In genomic region chr3:165259518-165260193, GRCh38 we compare ENCODE assay signal across 23 cellular contexts.
DNase-seq lines count a peak whose midpoint lies in the region; ATAC-seq and TF ChIP-seq lines count a peak whose summit lies in the region.
"Had no signal": no experiment of that assay in that cellular context is flagged by ENCODE, and none has a peak within 500 bp of the region (broad histone marks: within the 10 kb centered on the region; RNA-seq: fewer than 3 reads in every experiment).

No MANE protein-coding gene starts in this region.

- H3K4me1 Mint-ChIP-seq in endothelial cell (ENCODE audit: unreplicated experiment), result no peaks in the 10 kb centered on the region
- H3K4me1 Mint-ChIP-seq: activated CD8-positive, alpha-beta memory T cell treated with anti-CD3 and anti-CD28 coated beads, Interleukin-2, amount 10 ng/mL, durations not matched to agents 7 days and 5 days; central memory CD8-positive, alpha-beta T cell; natural killer cell had no signal

- H2AK5ac ChIP-seq in neuronal stem cell (ENCODE audit: low read depth, low read length), result no peak overlapping the region

- H2BK15ac ChIP-seq in neuronal stem cell (ENCODE audit: low read length), result no peak overlapping the region

- no peaks in the 10 kb centered on the region for H3K4me1 ChIP-seq in neuronal stem cell (ENCODE audit: control insufficient read depth in 2 of 2, insufficient read depth in 1 of 2, low read depth in 1 of 2, low read length in 2 of 2)
- H3K4me1 ChIP-seq in gastroesophageal sphincter, result peaks cover 0 to 14% (median 0%) of the 10 kb centered on the region in 3 donors
- H3K4me1 ChIP-seq: left ventricle myocardium inferior, transverse colon had no signal

- no peak overlapping the region for H3K4me3 Mint-ChIP-seq in endothelial cell (ENCODE audit: unreplicated experiment)
- H3K4me3 Mint-ChIP-seq: activated CD8-positive, alpha-beta memory T cell treated with anti-CD3 and anti-CD28 coated beads, Interleukin-2, amount 10 ng/mL, durations not matched to agents 7 days and 5 days; CD4-positive, alpha-beta T cell; central memory CD8-positive, alpha-beta T cell; natural killer cell had no signal

- H3K27ac ChIP-seq in neuronal stem cell (replicated peaks; ENCODE audit: low read length), result no peak overlapping the region
- peak overlapping the region in 2 of 4 donors; percentile 7 to 38 for H3K27ac ChIP-seq in gastroesophageal sphincter
- H3K27ac ChIP-seq: left ventricle myocardium inferior, transverse colon, WERI-Rb-1 had no signal

- no peaks in the 10 kb centered on the region for H3K9me3 Mint-ChIP-seq in endothelial cell (ENCODE audit: unreplicated experiment)
- H3K9me3 Mint-ChIP-seq: central memory CD8-positive, alpha-beta T cell had no signal

- H2BK120ac ChIP-seq in neuronal stem cell (ENCODE audit: low read depth, low read length), result no peak overlapping the region

- ATAC-seq in gastroesophageal sphincter, result no peak
- ATAC-seq: activated CD8-positive, alpha-beta memory T cell treated with anti-CD3 and anti-CD28 coated beads, Interleukin-2, amount 10 ng/mL, durations not matched to agents 7 days and 5 days; natural killer cell; right cardiac atrium; SK-N-SH treated with all-trans-retinoic acid at 6 μM for 48 hours had no signal

- H3K4ac ChIP-seq in neuronal stem cell (ENCODE audit: low read length), result no peak overlapping the region

- H3K27ac Mint-ChIP-seq in endothelial cell (ENCODE audit: unreplicated experiment), result no peak overlapping the region
- H3K27ac Mint-ChIP-seq: activated CD8-positive, alpha-beta memory T cell treated with anti-CD3 and anti-CD28 coated beads, Interleukin-2, amount 10 ng/mL, durations not matched to agents 7 days and 5 days; CD4-positive, alpha-beta T cell; natural killer cell had no signal

- no peak overlapping the region for H3K14ac ChIP-seq in neuronal stem cell (ENCODE audit: low read length)

- H3K18ac ChIP-seq in neuronal stem cell (ENCODE audit: low read length), result no peak overlapping the region

- TF ChIP-seq CTCF in epithelial cell of proximal tubule (conservative IDR thresholded peaks at IDR 0.05; ENCODE audit: low read depth, low read length), result no peak
- TF ChIP-seq CTCF in endothelial cell (IDR thresholded peaks at IDR 0.05; ENCODE audit: unreplicated experiment), result no peak
- no peak for TF ChIP-seq CTCF in gastroesophageal sphincter (IDR thresholded peaks at IDR 0.05)

- no peak for TF ChIP-seq POLR2A in gastroesophageal sphincter (IDR thresholded peaks at IDR 0.05)

- H3K9ac ChIP-seq in neuronal stem cell (ENCODE audit: low read depth, low read length, poor library complexity), result no peak overlapping the region

- no peak overlapping the region for H4K91ac ChIP-seq in neuronal stem cell (ENCODE audit: low read depth, low read length, poor library complexity)

- H3K36me3 Mint-ChIP-seq in endothelial cell (ENCODE audit: low read depth, unreplicated experiment), result no peaks in the 10 kb centered on the region
- H3K36me3 Mint-ChIP-seq: activated CD8-positive, alpha-beta memory T cell treated with anti-CD3 and anti-CD28 coated beads, Interleukin-2, amount 10 ng/mL, durations not matched to agents 7 days and 5 days had no signal

- DNase-seq in HS-5 (ENCODE audit: low read depth), result peak; percentile 49
- peak; percentile 27 for DNase-seq in RKO (ENCODE audit: low spot score)
- peak; percentile 22 for DNase-seq in epithelial cell of proximal tubule (ENCODE audit: low read depth)
- DNase-seq in neuronal stem cell (ENCODE audit: low spot score), result no peak
- no peak for DNase-seq in SK-N-DZ (ENCODE audit: low spot score)
- no peak for DNase-seq in endothelial cell (ENCODE audit: low spot score)
- DNase-seq: activated CD8-positive, alpha-beta memory T cell treated with anti-CD3 and anti-CD28 coated beads, Interleukin-2, amount 10 ng/mL, durations not matched to agents 7 days and 5 days; activated naive CD4-positive, alpha-beta T cell treated with Interleukin-2 at 50 U/mL for 16 hours; CD4-positive, alpha-beta T cell; GDM1; hippocampal formation; IMR-90; left ventricle myocardium inferior; natural killer cell; NCI-H1048; NCI-H2171; right cardiac atrium; stimulated activated CD4-positive, alpha-beta T cell treated with anti-CD3 and anti-CD28 coated beads, Interleukin-2, amount 100 ng/mL, for 48 hours; transverse colon; WERI-Rb-1 had no signal

- H3K79me1 ChIP-seq in neuronal stem cell (ENCODE audit: low read depth, low read length), result no peaks in the 10 kb centered on the region

- no peak overlapping the region for H2BK12ac ChIP-seq in neuronal stem cell (ENCODE audit: low read length)

- WGBS in neuronal stem cell (ENCODE audit: extremely low coverage in 2 of 2, insufficient read length in 2 of 2, insufficient replicate concordance in 1 of 2), 2 donors, result no CpG with 5 or more reads among the region's 4 CpGs
- 30 to 59% methylated on average over 3 to 4 of the region's 4 CpGs for WGBS in gastroesophageal sphincter (ENCODE audit: low coverage in 1 of 2), 2 donors

- peak overlapping the region; percentile 6 for H2AFZ ChIP-seq in neuronal stem cell (ENCODE audit: low read length)

- H3K23ac ChIP-seq in neuronal stem cell (ENCODE audit: low read depth, low read length, poor library complexity), result no peak overlapping the region

- H3K9me3 ChIP-seq in neuronal stem cell (replicated peaks in 1 of 2; ENCODE audit: control insufficient read depth in 2 of 2, insufficient read depth in 1 of 2, low read depth in 1 of 2, low read length in 2 of 2) (no peaks in the 10 kb centered on the region), gastroesophageal sphincter (no peaks in the 10 kb centered on the region)
- H3K9me3 ChIP-seq: left ventricle myocardium inferior, transverse colon had no signal

- no peak for TF ChIP-seq EP300 in gastroesophageal sphincter (IDR thresholded peaks at IDR 0.05)

- no peaks in the 10 kb centered on the region for H3K27me3 ChIP-seq in neuronal stem cell (ENCODE audit: control insufficient read depth in 3 of 3, insufficient read depth in 3 of 3, low read depth in 1 of 3, low read length in 3 of 3)
- H3K27me3 ChIP-seq in gastroesophageal sphincter, result no peaks in the 10 kb centered on the region
- H3K27me3 ChIP-seq: transverse colon had no signal

- no peaks in the 10 kb centered on the region for H3K36me3 ChIP-seq in neuronal stem cell (replicated peaks in 1 of 2; ENCODE audit: control insufficient read depth in 2 of 2, insufficient read depth in 2 of 2, low read length in 2 of 2)
- no peaks in the 10 kb centered on the region for H3K36me3 ChIP-seq in gastroesophageal sphincter
- H3K36me3 ChIP-seq: left ventricle myocardium inferior, transverse colon, WERI-Rb-1 had no signal

- H3K4me2 ChIP-seq in neuronal stem cell (ENCODE audit: insufficient read depth, low read length, poor library complexity, severe bottlenecking), result no peak overlapping the region

- no peak overlapping the region for H2BK5ac ChIP-seq in neuronal stem cell (ENCODE audit: low read length)

- H3K4me3 ChIP-seq in epithelial cell of proximal tubule (ENCODE audit: low read depth, low read length), result no peak overlapping the region
- no peak overlapping the region for H3K4me3 ChIP-seq in neuronal stem cell (ENCODE audit: low read length in 2 of 2)
- no peak overlapping the region for H3K4me3 ChIP-seq in gastroesophageal sphincter
- H3K4me3 ChIP-seq: left ventricle myocardium inferior, transverse colon had no signal

- H3K27me3 Mint-ChIP-seq in endothelial cell (ENCODE audit: unreplicated experiment), result no peaks in the 10 kb centered on the region
- H3K27me3 Mint-ChIP-seq: activated CD8-positive, alpha-beta memory T cell treated with anti-CD3 and anti-CD28 coated beads, Interleukin-2, amount 10 ng/mL, durations not matched to agents 7 days and 5 days; CD4-positive, alpha-beta T cell; central memory CD8-positive, alpha-beta T cell had no signal

- no peak overlapping the region for H4K8ac ChIP-seq in neuronal stem cell (ENCODE audit: low read depth, low read length)

Comparison
In these comparisons a context has a peak if more than half of its experiments do, and no peak if none do; other contexts are left out.
1. DNase-seq: peak in HS-5 (single experiment), RKO (single experiment) and epithelial cell of proximal tubule (single experiment); none in neuronal stem cell (single experiment), SK-N-DZ (single experiment) and endothelial cell (single experiment).